In the genomic region with DNA sequence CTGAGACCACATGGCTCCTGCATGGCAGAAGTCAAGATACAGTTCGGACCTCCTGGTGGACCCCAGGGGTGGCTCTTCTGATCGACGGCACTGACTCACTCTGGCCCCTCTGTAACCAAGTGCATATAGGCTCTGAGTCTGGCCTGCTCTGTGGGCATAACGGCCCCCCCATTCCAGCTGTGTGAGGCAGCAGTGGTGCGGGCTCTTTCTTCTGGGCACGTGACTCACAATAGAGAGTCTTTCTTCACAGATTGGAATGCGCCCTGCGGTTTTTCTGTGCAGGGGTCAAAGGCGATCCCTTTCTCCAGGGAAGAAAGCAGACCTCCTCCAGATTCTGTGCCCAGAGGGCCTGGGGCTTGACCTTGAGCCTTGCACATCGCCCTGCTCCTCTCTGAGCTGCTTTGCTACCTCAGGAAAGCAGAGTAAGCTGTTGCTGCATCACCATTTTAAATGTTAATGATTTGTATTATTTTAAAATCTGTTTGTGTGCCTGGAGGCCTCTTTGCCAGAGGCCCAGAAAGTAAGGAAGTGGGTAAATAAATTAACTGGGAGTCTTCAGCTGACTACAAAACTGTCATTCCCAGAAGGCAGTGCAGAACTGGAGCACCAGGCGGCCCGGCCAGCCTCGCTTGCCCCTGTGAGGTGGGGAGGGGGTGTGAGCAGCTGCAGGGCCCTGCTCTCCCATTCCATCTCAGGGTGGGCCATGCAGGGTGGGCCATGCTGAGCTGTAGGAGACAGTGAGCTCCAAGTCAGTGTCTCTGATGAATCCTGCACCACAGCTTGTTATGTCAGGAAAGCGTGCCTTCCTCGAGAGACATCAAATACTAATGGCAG, we compare ENCODE assay signal across 8 cellular contexts.
DNase-seq lines count a peak whose midpoint lies in the region; ATAC-seq and TF ChIP-seq lines count a peak whose summit lies in the region.

No MANE protein-coding gene starts in this region.

- in situ Hi-C loops in KBM-7 (cut with MboI; ENCODE audit: low pct_unique_long_range_greater_than_20kb, low sequenced_read_pairs) = no loop called here

- H3K4me1 ChIP-seq in mesenchymal stem cell (ENCODE audit: control insufficient read depth, insufficient read depth, low read depth, low read length) = peaks cover 19% of the 10 kb centered on the region

- H4K8ac ChIP-seq in mesenchymal stem cell (ENCODE audit: low read length) = peak overlapping the region; percentile 66

- H3K9ac ChIP-seq in mesenchymal stem cell (ENCODE audit: low read length) = peak overlapping the region; percentile 53

- no peak overlapping the region for H2BK15ac ChIP-seq in mesenchymal stem cell (ENCODE audit: low read depth, poor library complexity, severe bottlenecking)

- H3K23ac ChIP-seq in mesenchymal stem cell (ENCODE audit: low read length in 2 of 2) = no peak overlapping the region

- no peaks in the 10 kb centered on the region for H3K79me1 ChIP-seq in mesenchymal stem cell (replicated peaks; ENCODE audit: low read length, poor library complexity, severe bottlenecking)

- peaks cover 0 to 11% (median 0%) of the 10 kb centered on the region in 6 donors for H3K9me3 Mint-ChIP-seq in immature natural killer cell
- H3K9me3 Mint-ChIP-seq in activated naive CD4-positive, alpha-beta T cell treated with anti-CD3 and anti-CD28 coated beads, Interleukin-2, amount 50 U/mL, for 72 hours = peaks cover 0 to 5% of the 10 kb centered on the region in 2 donors

- 12% methylated on average over 15 of the region's 15 CpGs for WGBS in mesenchymal stem cell

- no peak for TF ChIP-seq CTCF in cardiac fibroblast (IDR thresholded peaks at IDR 0.05; ENCODE audit: low read depth, low read length)

- H3K4me3 ChIP-seq in cardiac fibroblast (replicated peaks in 1 of 2; ENCODE audit: low read depth in 2 of 2, low read length in 2 of 2) (no peak overlapping the region), mesenchymal stem cell (ENCODE audit: insufficient read depth in 1 of 2, low read depth in 1 of 2, low read length in 2 of 2) (no peak overlapping the region)

- H3K4me2 ChIP-seq in mesenchymal stem cell (ENCODE audit: low read length, poor library complexity, severe bottlenecking) = no peak overlapping the region

- H3K36me3 Mint-ChIP-seq in immature natural killer cell = peaks cover 0 to 4% (median 0%) of the 10 kb centered on the region in 3 donors
- peaks cover 0 to 8% of the 10 kb centered on the region in 2 donors for H3K36me3 Mint-ChIP-seq in activated naive CD4-positive, alpha-beta T cell treated with anti-CD3 and anti-CD28 coated beads, Interleukin-2, amount 50 U/mL, for 72 hours

- peak overlapping the region; percentile 2 to 60 for H2BK12ac ChIP-seq in mesenchymal stem cell (ENCODE audit: low read length in 2 of 2)

- peak overlapping the region; percentile 21 for H2AK5ac ChIP-seq in mesenchymal stem cell (ENCODE audit: low read length, severe bottlenecking)

- no peak overlapping the region for H2BK5ac ChIP-seq in mesenchymal stem cell (ENCODE audit: low read depth, low read length, poor library complexity, severe bottlenecking)

- H2BK120ac ChIP-seq in mesenchymal stem cell (ENCODE audit: low read depth, low read length) = peak overlapping the region; percentile 65

- H3K4me3 Mint-ChIP-seq in immature natural killer cell = no peak overlapping the region

- H2AFZ ChIP-seq in mesenchymal stem cell (ENCODE audit: low read depth, low read length) = no peak overlapping the region

- H3K27ac Mint-ChIP-seq in immature natural killer cell = no peak overlapping the region
- no peak overlapping the region for H3K27ac Mint-ChIP-seq in activated naive CD4-positive, alpha-beta T cell treated with anti-CD3 and anti-CD28 coated beads, Interleukin-2, amount 50 U/mL, for 72 hours

- H3K14ac ChIP-seq in mesenchymal stem cell (ENCODE audit: low read length in 2 of 2) = no peak overlapping the region

- H3K27me3 Mint-ChIP-seq in immature natural killer cell (ENCODE audit: low read depth in 3 of 3) = peaks cover 0 to 3% (median 2%) of the 10 kb centered on the region in 3 donors

- peak overlapping the region in 1 of 2 experiments; percentile 35 for H3K4ac ChIP-seq in mesenchymal stem cell (ENCODE audit: low read depth in 1 of 2, low read length in 2 of 2)

- peak overlapping the region; percentile 26 to 80 for H3K18ac ChIP-seq in mesenchymal stem cell (ENCODE audit: low read depth in 1 of 2, low read length in 2 of 2)

- peaks cover 0 to 7% of the 10 kb centered on the region in 2 experiments for H3K27me3 ChIP-seq in mesenchymal stem cell (ENCODE audit: control insufficient read depth in 1 of 2, insufficient read depth in 1 of 2, low read length in 2 of 2)

- DNase-seq in EL (peak; percentile 94), cardiac fibroblast (ENCODE audit: low read depth in 2 of 2) (peak; percentile 70 to 86), mesenchymal stem cell (peak; percentile 94), KBM-7 (no peak), immature natural killer cell (no peak), NCI-H187 (lab: John Stamatoyannopoulos, UW) (no peak)
- DNase-seq in activated naive CD4-positive, alpha-beta T cell treated with anti-CD3 and anti-CD28 coated beads, Interleukin-2, amount 50 U/mL, for 72 hours (ENCODE audit: low spot score in 2 of 2) = no peak

- no peaks in the 10 kb centered on the region for H3K36me3 ChIP-seq in mesenchymal stem cell (ENCODE audit: control insufficient read depth in 1 of 2, insufficient read depth in 2 of 2, low read depth in 1 of 2, low read length in 2 of 2)

- H3K27ac ChIP-seq in mesenchymal stem cell (ENCODE audit: low read length, poor library complexity, severe bottlenecking) = peak overlapping the region; percentile 78

- H3K4me1 Mint-ChIP-seq in immature natural killer cell = peaks cover 16 to 21% of the 10 kb centered on the region in 2 donors

- peak; percentile 8 for ATAC-seq in HG03520 (IDR thresholded peaks at IDR 0.05; ENCODE audit: unreplicated experiment)
- ATAC-seq in activated naive CD4-positive, alpha-beta T cell treated with anti-CD3 and anti-CD28 coated beads, Interleukin-2, amount 50 U/mL, for 72 hours = no peak

- peaks cover 18% of the 10 kb centered on the region for H3K9me3 ChIP-seq in mesenchymal stem cell (ENCODE audit: control insufficient read depth, low read length)

- no peak overlapping the region for H4K91ac ChIP-seq in mesenchymal stem cell (ENCODE audit: low read length)

Comparison
In these comparisons a context has a peak if more than half of its experiments do, and no peak if none do; other contexts are left out.
1. DNase-seq: peak in EL (single experiment), cardiac fibroblast (2 of 2) and mesenchymal stem cell (single experiment); none in KBM-7 (single experiment), immature natural killer cell (0 of 3), NCI-H187 (0 of 2) and activated naive CD4-positive, alpha-beta T cell treated with anti-CD3 and anti-CD28 coated beads, Interleukin-2, amount 50 U/mL, for 72 hours (0 of 2).